In genomic region chr13:39777527-39778061, GRCh38 we compare ENCODE assay signal across 8 cellular contexts.
A peak's percentile ranks its signal among the peaks of the same experiment; 100 is the strongest.
DNase-seq lines count a peak whose midpoint lies in the region; ATAC-seq and TF ChIP-seq lines count a peak whose summit lies in the region.

No MANE protein-coding gene starts in this region.

- DNase-seq in AML-193 (lab: John Stamatoyannopoulos, UW), result peak; percentile 48 to 54
- DNase-seq in GM20000 (ENCODE audit: low spot score), result no peak
- DNase-seq in RWPE2 (ENCODE audit: low spot score), result no peak
- peak; percentile 10 for DNase-seq in central memory CD4-positive, alpha-beta T cell
- peak; percentile 26 for DNase-seq in pons (ENCODE audit: low spot score)
- DNase-seq in OCI-M2 (lab: John Stamatoyannopoulos, UW; ENCODE audit: unreplicated experiment), result no peak

- H3K4me1 ChIP-seq in RWPE2 (ENCODE audit: insufficient read depth, poor library complexity, severe bottlenecking), result no peaks in the 10 kb centered on the region

- ATAC-seq in RWPE2 (ENCODE audit: low read depth), result peak; percentile 73
- ATAC-seq in HG02678 (IDR thresholded peaks at IDR 0.05; ENCODE audit: unreplicated experiment), result no peak
- ATAC-seq in HG02870 (IDR thresholded peaks at IDR 0.05; ENCODE audit: unreplicated experiment), result no peak

- H3K36me3 ChIP-seq in RWPE2 (ENCODE audit: low read depth), result no peaks in the 10 kb centered on the region

- H3K27me3 ChIP-seq in RWPE2 (ENCODE audit: insufficient read depth, poor library complexity, severe bottlenecking), result no peaks in the 10 kb centered on the region

- TF ChIP-seq CTCF in GM20000 (IDR thresholded peaks at IDR 0.05; ENCODE audit: extremely low read depth, missing control alignments) (peak; percentile 25), RWPE2 (IDR thresholded peaks at IDR 0.05; ENCODE audit: poor library complexity, severe bottlenecking) (peak; percentile 31)

- H3K4me3 ChIP-seq in RWPE2 (ENCODE audit: severe bottlenecking), result no peak overlapping the region

- H3K9me3 ChIP-seq in RWPE2 (ENCODE audit: severe bottlenecking), result no peaks in the 10 kb centered on the region

- peak overlapping the region; percentile 60 for H3K27ac ChIP-seq in RWPE2 (ENCODE audit: poor library complexity, severe bottlenecking)

Comparison
In these comparisons a context has a peak if more than half of its experiments do, and no peak if none do; other contexts are left out.
1. DNase-seq: peak in AML-193 (2 of 2), central memory CD4-positive, alpha-beta T cell (single experiment) and pons (single experiment); none in GM20000 (single experiment), RWPE2 (single experiment) and OCI-M2 (single experiment).